In the genomic region with DNA sequence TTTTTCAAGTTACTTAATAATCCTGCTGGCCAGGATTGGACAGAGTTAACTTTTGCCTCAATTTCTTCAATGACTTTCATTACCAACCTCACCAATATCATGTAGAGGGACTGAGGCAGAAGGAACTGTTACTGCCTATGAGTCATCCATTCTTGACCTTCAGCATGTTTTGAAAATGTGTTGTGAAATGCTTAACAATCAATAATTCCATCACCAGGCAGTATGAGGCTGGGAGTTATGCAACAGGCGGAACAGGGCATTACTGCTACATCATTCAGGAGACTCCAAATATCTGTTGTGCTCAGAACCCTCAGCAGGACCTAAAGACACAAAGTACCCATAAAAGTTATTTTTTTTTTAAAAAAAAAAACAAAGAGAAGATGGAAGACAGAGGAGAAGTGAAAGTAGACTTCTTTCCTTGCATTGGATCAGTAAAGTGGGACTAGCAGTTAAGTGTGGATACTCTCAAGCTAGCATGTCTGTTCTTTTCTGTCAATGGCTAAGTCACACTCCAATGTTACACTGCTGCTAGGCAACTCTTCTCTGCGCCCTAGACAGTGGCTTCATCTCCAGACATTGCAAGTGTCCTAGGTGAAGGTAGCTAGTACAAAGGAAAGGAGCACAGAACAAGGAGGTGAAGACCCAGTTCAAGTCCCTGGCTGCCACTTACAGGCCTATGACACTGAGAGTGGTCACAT, we compare ENCODE assay signal across 13 cellular contexts.
DNase-seq lines count a peak whose midpoint lies in the region; ATAC-seq, FAIRE-seq and TF ChIP-seq lines count a peak whose summit lies in the region.
"Had no signal": no experiment of that assay in that cellular context is flagged by ENCODE, and none has a peak within 500 bp of the region (broad histone marks: within the 10 kb centered on the region; RNA-seq: fewer than 3 reads in every experiment).

No MANE protein-coding gene starts in this region.

- POLR2A ChIA-PET in A549 (lab: Yijun Ruan, JAX) = no interaction called here
- POLR2A ChIA-PET in activated CD8-positive, alpha-beta T cell treated with anti-CD3 and anti-CD28 coated beads for 36 hours (lab: Charles Lee) = interaction anchor here (1.0 to 1.4 kb wide), 2 partner anchors 9 to 88 kb away, joined by 4 to 5 read pairs; no protein-coding TSS in a partner anchor

- TF ChIP-seq POLR2A in A549 (IDR thresholded peaks at IDR 0.05; ENCODE audit: low read length) = no peak

- no peak overlapping the region for H3K4me3 ChIP-seq in A549
- H3K4me3 ChIP-seq: Peyer's patch had no signal

- TF ChIP-seq CTCF in A549 (IDR thresholded peaks at IDR 0.05) (no peak), nephron progenitor cell (IDR thresholded peaks at IDR 0.05) (no peak)
- TF ChIP-seq CTCF in activated CD8-positive, alpha-beta T cell treated with anti-CD3 and anti-CD28 coated beads for 36 hours (IDR thresholded peaks at IDR 0.05) = no peak

- intact Hi-C loops in activated CD8-positive, alpha-beta T cell treated with anti-CD3 and anti-CD28 coated beads for 36 hours (cut with micrococcal nuclease) = no loop called here

- H3K4me1 Mint-ChIP-seq in activated CD8-positive, alpha-beta T cell treated with anti-CD3 and anti-CD28 coated beads for 36 hours (ENCODE audit: low read depth) = peaks cover 18% of the 10 kb centered on the region
- H3K4me1 Mint-ChIP-seq in nephron progenitor cell = peaks cover 7% of the 10 kb centered on the region

- CTCF ChIA-PET in A549 (lab: Yijun Ruan, JAX) = interaction anchor here (1.6 kb wide), 1 partner anchor 52 kb away, joined by 5 read pairs; no protein-coding TSS in a partner anchor
- CTCF ChIA-PET in activated CD8-positive, alpha-beta T cell treated with anti-CD3 and anti-CD28 coated beads for 36 hours (lab: Charles Lee) = no interaction called here

- FAIRE-seq in A549 (lab: Jason Lieb, UNC) = no peak

- no peak for TF ChIP-seq EP300 in A549 (IDR thresholded peaks at IDR 0.05)

- peak overlapping the region; percentile 48 to 56; a peak in 4 of 6 replicates for H3K27ac ChIP-seq in A549

- peak overlapping the region; percentile 46 for H3K4me2 ChIP-seq in A549

- H3K27me3 Mint-ChIP-seq in activated CD8-positive, alpha-beta T cell treated with anti-CD3 and anti-CD28 coated beads for 36 hours = no peaks in the 10 kb centered on the region
- peaks cover 3% of the 10 kb centered on the region for H3K27me3 Mint-ChIP-seq in nephron progenitor cell (ENCODE audit: low read depth, poor library complexity)

- DNase-seq in A549 (ENCODE audit: low read depth in 1 of 2, low spot score in 1 of 2) (no peak), HS-5 (ENCODE audit: low read depth) (peak; percentile 72), islet precursor cell (peak; percentile 17), nephron progenitor cell (no peak), 8988T (no peak), NCI-H446 (lab: John Stamatoyannopoulos, UW) (no peak), GF-D8 (lab: John Stamatoyannopoulos, UW) (no peak)
- no peak for DNase-seq in activated CD8-positive, alpha-beta T cell treated with anti-CD3 and anti-CD28 coated beads for 36 hours
- DNase-seq: COR-L47 had no signal

- no peak for ATAC-seq in A549
- ATAC-seq in activated CD8-positive, alpha-beta T cell treated with anti-CD3 and anti-CD28 coated beads for 36 hours = peak; percentile 41

- H3K9me3 Mint-ChIP-seq in activated CD8-positive, alpha-beta T cell treated with anti-CD3 and anti-CD28 coated beads for 36 hours = no peaks in the 10 kb centered on the region
- no peaks in the 10 kb centered on the region for H3K9me3 Mint-ChIP-seq in nephron progenitor cell
- H3K9me3 Mint-ChIP-seq: IgD-negative memory B cell, memory B cell, type B pancreatic cell had no signal

- no peak overlapping the region for H3K4me3 Mint-ChIP-seq in activated CD8-positive, alpha-beta T cell treated with anti-CD3 and anti-CD28 coated beads for 36 hours
- H3K4me3 Mint-ChIP-seq in nephron progenitor cell = no peak overlapping the region
- H3K4me3 Mint-ChIP-seq: IgD-negative memory B cell, memory B cell, type B pancreatic cell had no signal

- WGBS in A549 (ENCODE audit: missing lambda C conversion rate) = 86% methylated on average over 2 of the region's 2 CpGs

- TF ChIP-seq RAD21 in A549 (conservative IDR thresholded peaks at IDR 0.05 in 1 of 2, IDR thresholded peaks at IDR 0.05 in 1 of 2) = no peak

- no peaks in the 10 kb centered on the region for H3K9me3 ChIP-seq in A549
- H3K9me3 ChIP-seq: Peyer's patch had no signal

- peaks cover 36% of the 10 kb centered on the region for H3K4me1 ChIP-seq in A549

- H3K27ac Mint-ChIP-seq in activated CD8-positive, alpha-beta T cell treated with anti-CD3 and anti-CD28 coated beads for 36 hours = no peak overlapping the region
- H3K27ac Mint-ChIP-seq in nephron progenitor cell = no peak overlapping the region
- H3K27ac Mint-ChIP-seq: IgD-negative memory B cell, memory B cell, type B pancreatic cell had no signal

- no peaks in the 10 kb centered on the region for H3K36me3 Mint-ChIP-seq in activated CD8-positive, alpha-beta T cell treated with anti-CD3 and anti-CD28 coated beads for 36 hours (ENCODE audit: low read depth)
- H3K36me3 Mint-ChIP-seq in nephron progenitor cell (ENCODE audit: low read depth) = no peaks in the 10 kb centered on the region
- H3K36me3 Mint-ChIP-seq: IgD-negative memory B cell, memory B cell, type B pancreatic cell had no signal

TF ChIP-seq in A549, 52 proteins besides CTCF, POLR2A, EP300 and RAD21:
- TF ChIP-seq HEYL (CRISPR knock-in tag; IDR thresholded peaks at IDR 0.05) (no peak), SMC3 (IDR thresholded peaks at IDR 0.05) (no peak; the same call in 2 of the 3 replicates), FOSL2 (IDR thresholded peaks at IDR 0.05) (no peak), FOSL2 (CRISPR knock-in tag; IDR thresholded peaks at IDR 0.05) (peak; percentile 70), CEBPB (IDR thresholded peaks at IDR 0.05) (peak; percentile 51 to 68)
- TF ChIP-seq, protein P1, sequence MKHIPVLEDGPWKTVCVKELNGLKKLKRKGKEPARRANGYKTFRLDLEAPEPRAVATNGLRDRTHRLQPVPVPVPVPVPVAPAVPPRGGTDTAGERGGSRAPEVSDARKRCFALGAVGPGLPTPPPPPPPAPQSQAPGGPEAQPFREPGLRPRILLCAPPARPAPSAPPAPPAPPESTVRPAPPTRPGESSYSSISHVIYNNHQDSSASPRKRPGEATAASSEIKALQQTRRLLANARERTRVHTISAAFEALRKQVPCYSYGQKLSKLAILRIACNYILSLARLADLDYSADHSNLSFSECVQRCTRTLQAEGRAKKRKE (CRISPR knock-in tag; IDR thresholded peaks at IDR 0.05; ENCODE audit: low read depth) = no peak

Comparison
In these comparisons a context has a peak if more than half of its experiments do, and no peak if none do; other contexts are left out.
1. DNase-seq: peak in HS-5 (single experiment) and islet precursor cell (single experiment); none in A549 (0 of 2), activated CD8-positive, alpha-beta T cell treated with anti-CD3 and anti-CD28 coated beads for 36 hours (single experiment), nephron progenitor cell (single experiment), 8988T (single experiment), NCI-H446 (0 of 2) and GF-D8 (single experiment).